Comparison of ENCODE assay signal across 8 cellular contexts in genomic region chr7:66742298-66742697, GRCh38. TPM values are rescaled to one million over a fixed set of nuclear protein-coding genes. Genes with fewer than 3 reads are reported as not detected.
DNase-seq lines count a peak whose midpoint lies in the region; ATAC-seq and TF ChIP-seq lines count a peak whose summit lies in the region.
"Not testable (repeated sequence)": the region's sequence is repeated elsewhere in the genome, so short reads cannot be mapped to it uniquely, and the experiment has no call there.

No MANE protein-coding gene starts in this region.

- CTCF ChIA-PET in HCT116 (lab: Charles Lee), result not testable (repeated sequence)

- H3K9me3 Mint-ChIP-seq in activated T-helper 17 cell treated with anti-CD3 and anti-CD28 coated beads, Interleukin-2, amount 50 U/mL, for 72 hours; natural killer cell treated with Interleukin-12 subunit alpha and Interleukin-12 subunit beta and Interleukin-15 and Interleukin-18, amount 100 ng/mL, for 72 hours: not testable (repeated sequence)

- TF ChIP-seq POLR2A in HCT116 (IDR thresholded peaks at IDR 0.05; ENCODE audit: borderline replicate concordance, extremely low read depth, insufficient read depth, insufficient read length); suprapubic skin (IDR thresholded peaks at IDR 0.05): not testable (repeated sequence)

- H3K4me1 Mint-ChIP-seq in activated T-helper 17 cell treated with anti-CD3 and anti-CD28 coated beads, Interleukin-2, amount 50 U/mL, for 72 hours, result not testable (repeated sequence)
- H3K4me1 Mint-ChIP-seq in natural killer cell treated with Interleukin-12 subunit alpha and Interleukin-12 subunit beta and Interleukin-15 and Interleukin-18, amount 100 ng/mL, for 72 hours (ENCODE audit: low read depth in 2 of 2), result peaks cover 6 to 16% of the 10 kb centered on the region in 2 donors

- peaks cover 63% of the 10 kb centered on the region for H4K20me1 ChIP-seq in BLaER1
- not testable (repeated sequence) for H4K20me1 ChIP-seq in HCT116 (ENCODE audit: insufficient read depth)

- TF ChIP-seq RAD21 in HCT116 (IDR thresholded peaks at IDR 0.05; ENCODE audit: low read depth), result not testable (repeated sequence)

- H2AFZ ChIP-seq in HCT116 (ENCODE audit: low read depth, low read length, poor library complexity, severe bottlenecking), result not testable (repeated sequence)

- not testable (repeated sequence) for H3K9me3 ChIP-seq in BLaER1; HCT116 (ENCODE audit: control insufficient read depth in 1 of 2, insufficient read depth in 1 of 2, low read depth in 1 of 2, low read length in 2 of 2); RWPE2 (ENCODE audit: severe bottlenecking); suprapubic skin

- WGBS in suprapubic skin, result 54% methylated on average over 4 of the region's 4 CpGs

- H3K79me2 ChIP-seq in HCT116 (ENCODE audit: insufficient read depth, low read length), result peaks cover 75% of the 10 kb centered on the region

- ATAC-seq in HCT116; activated T-helper 17 cell treated with anti-CD3 and anti-CD28 coated beads, Interleukin-2, amount 50 U/mL, for 72 hours (replicated peaks); natural killer cell treated with Interleukin-12 subunit alpha and Interleukin-12 subunit beta and Interleukin-15 and Interleukin-18, amount 100 ng/mL, for 72 hours: not testable (repeated sequence)
- ATAC-seq in RWPE2 (ENCODE audit: low read depth), result peak; percentile 75

- not testable (repeated sequence) for H3K27me3 ChIP-seq in BLaER1; HCT116 (ENCODE audit: insufficient read depth, low read length); RWPE2 (ENCODE audit: insufficient read depth, poor library complexity, severe bottlenecking); suprapubic skin

- H3K4me2 ChIP-seq in BLaER1 (0 out of 2 replicates have a peak overlapping the region, but pooled peaks have one; percentile 17), HCT116 (ENCODE audit: low read length) (peak overlapping the region; percentile 79)

- TF ChIP-seq CTCF in HCT116 (IDR thresholded peaks at IDR 0.05 in 2 of 3, conservative IDR thresholded peaks at IDR 0.05 in 1 of 3; ENCODE audit: borderline replicate concordance in 1 of 3, insufficient read depth in 1 of 3, low read depth in 2 of 3, low read length in 2 of 3); RWPE2 (IDR thresholded peaks at IDR 0.05; ENCODE audit: poor library complexity, severe bottlenecking); cardiac fibroblast (IDR thresholded peaks at IDR 0.05; ENCODE audit: low read depth, low read length); foreskin fibroblast (IDR thresholded peaks at IDR 0.05; ENCODE audit: low read depth, low read length); suprapubic skin (IDR thresholded peaks at IDR 0.05): not testable (repeated sequence)

- TF ChIP-seq EP300 in suprapubic skin (IDR thresholded peaks at IDR 0.05), result not testable (repeated sequence)

- H3K27ac ChIP-seq in BLaER1; HCT116 (ENCODE audit: low read depth, low read length): not testable (repeated sequence)
- peak overlapping the region; percentile 63 for H3K27ac ChIP-seq in RWPE2 (ENCODE audit: poor library complexity, severe bottlenecking)
- peak overlapping the region; percentile 95 for H3K27ac ChIP-seq in suprapubic skin

- H3K4me1 ChIP-seq in BLaER1, result peaks cover 46% of the 10 kb centered on the region
- H3K4me1 ChIP-seq in HCT116 (ENCODE audit: control insufficient read depth in 1 of 2, insufficient read depth in 2 of 2, low read length in 2 of 2), result peaks cover 0 to 16% of the 10 kb centered on the region in 2 experiments; a peak in 2 of 4 replicates
- not testable (repeated sequence) for H3K4me1 ChIP-seq in RWPE2 (ENCODE audit: insufficient read depth, poor library complexity, severe bottlenecking)
- peaks cover 33% of the 10 kb centered on the region for H3K4me1 ChIP-seq in suprapubic skin

- not testable (repeated sequence) for BruUV-seq in HCT116 (replicated peaks; lab: Mats Ljungman, UMichigan)

- DNase-seq in HCT116 (ENCODE audit: low read depth, low spot score); RWPE2 (ENCODE audit: low spot score); natural killer cell treated with Interleukin-12 subunit alpha and Interleukin-12 subunit beta and Interleukin-15 and Interleukin-18, amount 100 ng/mL, for 72 hours (ENCODE audit: low spot score); suprapubic skin (ENCODE audit: low spot score in 2 of 2): not testable (repeated sequence)
- DNase-seq in cardiac fibroblast (ENCODE audit: low read depth in 2 of 2), result peak; percentile 32 to 74
- peak; percentile 67 to 83 for DNase-seq in foreskin fibroblast

- H3K27me3 Mint-ChIP-seq in activated T-helper 17 cell treated with anti-CD3 and anti-CD28 coated beads, Interleukin-2, amount 50 U/mL, for 72 hours; natural killer cell treated with Interleukin-12 subunit alpha and Interleukin-12 subunit beta and Interleukin-15 and Interleukin-18, amount 100 ng/mL, for 72 hours: not testable (repeated sequence)

- H3K36me3 ChIP-seq in BLaER1; HCT116 (ENCODE audit: control insufficient read depth in 1 of 2, insufficient read depth in 2 of 2, low read length in 2 of 2); RWPE2 (ENCODE audit: low read depth); suprapubic skin: not testable (repeated sequence)

- H3K4me3 Mint-ChIP-seq in activated T-helper 17 cell treated with anti-CD3 and anti-CD28 coated beads, Interleukin-2, amount 50 U/mL, for 72 hours, result peak overlapping the region; percentile 93
- H3K4me3 Mint-ChIP-seq in natural killer cell treated with Interleukin-12 subunit alpha and Interleukin-12 subunit beta and Interleukin-15 and Interleukin-18, amount 100 ng/mL, for 72 hours, result peak overlapping the region; percentile 93

- H3K9me2 ChIP-seq in HCT116 (ENCODE audit: insufficient read depth), result not testable (repeated sequence)

- H3K36me3 Mint-ChIP-seq in activated T-helper 17 cell treated with anti-CD3 and anti-CD28 coated beads, Interleukin-2, amount 50 U/mL, for 72 hours (ENCODE audit: low read depth), result peaks cover 39% of the 10 kb centered on the region
- H3K36me3 Mint-ChIP-seq in natural killer cell treated with Interleukin-12 subunit alpha and Interleukin-12 subunit beta and Interleukin-15 and Interleukin-18, amount 100 ng/mL, for 72 hours, result not testable (repeated sequence)

- not testable (repeated sequence) for H3K4me3 ChIP-seq in BLaER1; cardiac fibroblast (replicated peaks in 1 of 2; ENCODE audit: low read depth in 2 of 2, low read length in 2 of 2)
- peak overlapping the region; percentile 88 to 95 for H3K4me3 ChIP-seq in HCT116 (replicated peaks in 1 of 2; ENCODE audit: low read depth in 1 of 2, low read length in 2 of 2)
- H3K4me3 ChIP-seq in RWPE2 (ENCODE audit: severe bottlenecking), result peak overlapping the region; percentile 62
- H3K4me3 ChIP-seq in foreskin fibroblast (ENCODE audit: low read depth in 1 of 2, low read length in 2 of 2), result peak overlapping the region; percentile 87 to 95
- peak overlapping the region; percentile 99 for H3K4me3 ChIP-seq in suprapubic skin

- RAD21 ChIA-PET in HCT116 (lab: Charles Lee; ENCODE audit: low non-redundant PET in 1 of 2, low total read pairs in 2 of 2, uncharacterized antibody in 2 of 2, unreplicated experiment in 2 of 2), result not testable (repeated sequence)

- not testable (repeated sequence) for H3K27ac Mint-ChIP-seq in activated T-helper 17 cell treated with anti-CD3 and anti-CD28 coated beads, Interleukin-2, amount 50 U/mL, for 72 hours
- peak overlapping the region in 1 of 2 donors; percentile 98 for H3K27ac Mint-ChIP-seq in natural killer cell treated with Interleukin-12 subunit alpha and Interleukin-12 subunit beta and Interleukin-15 and Interleukin-18, amount 100 ng/mL, for 72 hours

- POLR2A ChIA-PET in HCT116 (lab: Charles Lee), result not testable (repeated sequence)

- H3K9ac ChIP-seq in BLaER1, result not testable (repeated sequence)
- peak overlapping the region; percentile 30 for H3K9ac ChIP-seq in HCT116 (ENCODE audit: low read length)

- intact Hi-C loops in HCT116 (cut with micrococcal nuclease), result loop anchor here (5.0 kb wide), 1 partner anchor 90 kb away; no protein-coding TSS in a partner anchor

RNA-seq across cellular contexts. Expression of gene RABGEF1, which starts 1.8 kb away (rescaled TPM):
- 22.9 TPM for total RNA-seq in HCT116 (2021; ENCODE audit: unreplicated experiment)
- polyA plus RNA-seq in HCT116 (2012), result 15.0 and 17.4 TPM in 2 replicates
- 10 to 100 TPM; 24.5 to 37.4 TPM for total RNA-seq in activated T-helper 17 cell treated with anti-CD3 and anti-CD28 coated beads, Interleukin-2, amount 50 U/mL, for 72 hours
- total RNA-seq in natural killer cell treated with Interleukin-12 subunit alpha and Interleukin-12 subunit beta and Interleukin-15 and Interleukin-18, amount 100 ng/mL, for 72 hours, result 10 to 100 TPM; 33.2 to 44.8 TPM
- 10 to 100 TPM; 37.2 to 72.4 (median 43.8) TPM for total RNA-seq in suprapubic skin
